Comparison of ENCODE assay signal across 8 cellular contexts in the genomic region with DNA sequence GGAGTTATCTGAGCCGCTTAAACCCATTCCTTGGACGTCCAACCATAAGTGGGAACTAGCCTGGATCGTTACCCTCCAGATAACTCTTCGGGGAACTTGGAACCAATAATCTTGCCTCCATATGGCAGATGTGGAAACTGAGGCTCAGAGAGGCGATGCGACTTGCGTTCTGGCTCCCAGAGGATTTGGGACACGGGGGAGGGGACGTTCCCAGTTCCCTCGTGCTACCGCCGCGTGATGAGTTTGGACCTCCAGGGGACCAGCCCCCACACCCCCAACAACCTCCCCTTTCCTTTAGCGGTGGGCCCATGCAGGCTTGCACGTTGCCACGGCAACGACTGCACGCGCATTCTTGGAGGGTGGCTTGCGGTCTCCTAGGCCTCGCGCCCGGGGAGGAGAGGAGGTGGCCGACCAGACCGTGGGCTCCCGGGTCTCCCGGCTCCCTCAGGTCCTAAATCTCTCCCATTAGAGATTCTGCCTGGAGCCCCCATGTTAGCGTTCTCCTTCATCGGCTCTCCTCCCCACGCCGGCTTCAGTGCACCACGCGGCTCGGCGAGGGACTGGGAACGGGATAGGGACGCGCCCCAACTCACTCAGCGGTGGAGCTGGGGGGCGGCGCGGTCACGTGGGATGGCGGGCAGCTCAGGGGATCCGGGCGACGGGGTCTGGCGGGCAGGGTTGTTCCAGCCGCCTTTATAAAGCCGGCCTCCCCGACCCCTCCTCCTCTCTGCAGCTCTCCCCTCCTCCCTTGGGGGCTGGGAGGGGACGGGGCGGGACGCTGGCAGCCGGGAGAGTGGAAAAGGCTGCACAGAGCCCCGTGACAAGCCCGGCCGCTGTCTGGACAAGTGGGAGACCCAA. TPM values are rescaled to one million over a fixed set of nuclear protein-coding genes. Genes with fewer than 3 reads are reported as not detected.
DNase-seq lines count a peak whose midpoint lies in the region; ATAC-seq and TF ChIP-seq lines count a peak whose summit lies in the region.

A gene with protein sequence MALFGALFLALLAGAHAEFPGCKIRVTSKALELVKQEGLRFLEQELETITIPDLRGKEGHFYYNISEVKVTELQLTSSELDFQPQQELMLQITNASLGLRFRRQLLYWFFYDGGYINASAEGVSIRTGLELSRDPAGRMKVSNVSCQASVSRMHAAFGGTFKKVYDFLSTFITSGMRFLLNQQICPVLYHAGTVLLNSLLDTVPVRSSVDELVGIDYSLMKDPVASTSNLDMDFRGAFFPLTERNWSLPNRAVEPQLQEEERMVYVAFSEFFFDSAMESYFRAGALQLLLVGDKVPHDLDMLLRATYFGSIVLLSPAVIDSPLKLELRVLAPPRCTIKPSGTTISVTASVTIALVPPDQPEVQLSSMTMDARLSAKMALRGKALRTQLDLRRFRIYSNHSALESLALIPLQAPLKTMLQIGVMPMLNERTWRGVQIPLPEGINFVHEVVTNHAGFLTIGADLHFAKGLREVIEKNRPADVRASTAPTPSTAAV (minus strand): TSS at position 670 of the 858 bp plus-strand sequence. CDS start 703 bp downstream, outside the sequence.

- TF ChIP-seq CTCF in OCI-LY1 (IDR thresholded peaks at IDR 0.05; ENCODE audit: low read length) (no peak), ascending aorta (IDR thresholded peaks at IDR 0.05) (no peak), right atrium auricular region (IDR thresholded peaks at IDR 0.05) (no peak), parathyroid adenoma (IDR thresholded peaks at IDR 0.05) (no peak)

- H3K9ac ChIP-seq in OCI-LY1 (ENCODE audit: low read length) = no peak within 1 kb of the TSS; the same call in 1 of the 2 replicates
- peak within 1 kb of the TSS; percentile 22 for H3K9ac ChIP-seq in parathyroid adenoma

- H3K79me2 ChIP-seq in OCI-LY1 (ENCODE audit: insufficient read depth, low read length) (no peaks in the 10 kb centered on the region), parathyroid adenoma (no peaks in the 10 kb centered on the region)

- H3K4me3 ChIP-seq in OCI-LY1 (ENCODE audit: low read depth, low read length, poor library complexity, severe bottlenecking) (peak within 1 kb of the TSS; percentile 52), ascending aorta (peak within 1 kb of the TSS; percentile 49 to 64), right atrium auricular region (peak within 1 kb of the TSS; percentile 42 to 58), parathyroid adenoma (ENCODE audit: low read depth, low read length) (peak within 1 kb of the TSS; percentile 31)

- DNase-seq in DMS 273 (lab: John Stamatoyannopoulos, UW; ENCODE audit: unreplicated experiment) = peak; percentile 82
- no peak for DNase-seq in DMS 273 treated with DMSO at 0.1 percent for 48 hours (lab: John Stamatoyannopoulos, UW)
- DNase-seq in ascending aorta (ENCODE audit: low spot score in 2 of 2) = peak in 1 of 2 donors; percentile 77
- peak; percentile 85 for DNase-seq in right atrium auricular region (ENCODE audit: low spot score)
- no peak for DNase-seq in SKM-1 treated with dmso at 0.1 percent for 144 hours (lab: John Stamatoyannopoulos, UW; ENCODE audit: unreplicated experiment)

- H3K36me3 ChIP-seq in OCI-LY1 (ENCODE audit: insufficient read depth, low read length) = no peaks in the 10 kb centered on the region
- H3K36me3 ChIP-seq in ascending aorta = no peaks in the 10 kb centered on the region
- no peaks in the 10 kb centered on the region for H3K36me3 ChIP-seq in right atrium auricular region
- H3K36me3 ChIP-seq in parathyroid adenoma (ENCODE audit: control insufficient read depth, insufficient read depth, low read length) = no peaks in the 10 kb centered on the region

- H3K4me2 ChIP-seq in OCI-LY1 (ENCODE audit: low read length) (peak within 1 kb of the TSS; percentile 72), parathyroid adenoma (ENCODE audit: low read length) (peak within 1 kb of the TSS; percentile 32)

- H2AFZ ChIP-seq in OCI-LY1 (ENCODE audit: low read length) (no peak within 1 kb of the TSS), parathyroid adenoma (peak within 1 kb of the TSS; percentile 94)

- ATAC-seq in HG03432 (IDR thresholded peaks at IDR 0.05; ENCODE audit: unreplicated experiment) = no peak

- no peaks in the 10 kb centered on the region for H4K20me1 ChIP-seq in OCI-LY1 (ENCODE audit: insufficient read depth, low read length)

- no peaks in the 10 kb centered on the region for H3F3A ChIP-seq in OCI-LY1 (ENCODE audit: insufficient read depth, low read length)

- H3K9me2 ChIP-seq in OCI-LY1 (ENCODE audit: low read depth, low read length) = no peaks in the 10 kb centered on the region

- peaks cover 26% of the 10 kb centered on the region for H3K4me1 ChIP-seq in OCI-LY1 (ENCODE audit: insufficient read depth, low read length, severe bottlenecking)
- peaks cover 6 to 13% of the 10 kb centered on the region in 2 donors for H3K4me1 ChIP-seq in ascending aorta
- H3K4me1 ChIP-seq in right atrium auricular region = peaks cover 0 to 31% of the 10 kb centered on the region in 2 donors
- H3K4me1 ChIP-seq in parathyroid adenoma = peaks cover 8% of the 10 kb centered on the region

- H3K9me3 ChIP-seq in OCI-LY1 (ENCODE audit: low read length) (no peaks in the 10 kb centered on the region), ascending aorta (no peaks in the 10 kb centered on the region), right atrium auricular region (no peaks in the 10 kb centered on the region), parathyroid adenoma (ENCODE audit: control insufficient read depth, low read length) (no peaks in the 10 kb centered on the region)

- peaks cover 6% of the 10 kb centered on the region; the same call in 1 of the 2 replicates for H3K27me3 ChIP-seq in OCI-LY1 (ENCODE audit: insufficient read depth, low read length)
- no peaks in the 10 kb centered on the region for H3K27me3 ChIP-seq in ascending aorta
- no peaks in the 10 kb centered on the region for H3K27me3 ChIP-seq in right atrium auricular region
- no peaks in the 10 kb centered on the region for H3K27me3 ChIP-seq in parathyroid adenoma (ENCODE audit: control insufficient read depth, insufficient read depth, low read length)

- intact Hi-C loops in ascending aorta (cut with DNase I) = loop anchor here (1.0 kb wide), 1 partner anchor 23 kb away; a partner anchor contains a TSS

- H3K27ac ChIP-seq in OCI-LY1 (ENCODE audit: low read depth, low read length, poor library complexity, severe bottlenecking) (no peak within 1 kb of the TSS), ascending aorta (peak within 1 kb of the TSS; percentile 38 to 71), right atrium auricular region (peak within 1 kb of the TSS; percentile 82 to 88), parathyroid adenoma (peak within 1 kb of the TSS; percentile 29)

RNA-seq across cellular contexts. Expression of the gene that starts here (rescaled TPM):
- total RNA-seq in ascending aorta = 909 TPM
- total RNA-seq in right atrium auricular region = 100 to 1,000 TPM in 1 of 2 donors, 10 to 100 TPM in 1; 53.6 to 221 TPM

Comparison
In these comparisons a context has a peak if more than half of its experiments do, and no peak if none do; other contexts are left out.
1. DNase-seq: peak in DMS 273 (single experiment) and right atrium auricular region (single experiment); none in DMS 273 treated with DMSO at 0.1 percent for 48 hours (single experiment) and SKM-1 treated with dmso at 0.1 percent for 144 hours (single experiment).
2. Peak in every context shown above with its lines, with median percentiles within 50 percentile points of each other: H3K4me3 ChIP-seq.